Comparison of ENCODE assay signal across 28 cellular contexts in genomic region chr4:140268441-140268840, GRCh38.
"Had no signal": no experiment of that assay in that cellular context is flagged by ENCODE, and none has a peak within 500 bp of the region (broad histone marks: within the 10 kb centered on the region; RNA-seq: fewer than 3 reads in every experiment).

No MANE protein-coding gene starts in this region.

- H3K36me3 ChIP-seq: cardiac muscle cell, left lung, lower lobe of right lung, stomach, suprapubic skin, tibial artery had no signal

- DNase-seq: activated CD4-positive, alpha-beta T cell treated with anti-CD3 and anti-CD28 coated beads for 4 hours; activated CD4-positive, alpha-beta T cell treated with anti-CD3 and anti-CD28 coated beads, Interleukin-2, amount 50 U/mL, for 4 hours; activated naive CD4-positive, alpha-beta T cell; activated T-cell treated with anti-CD3 and anti-CD28 coated beads for 4 hours; activated T-cell treated with anti-CD3 and anti-CD28 coated beads, Interleukin-2, amount 50 U/mL, for 72 hours; cerebellar nuclear complex; effector memory CD8-positive, alpha-beta T cell; left lung; lower lobe of right lung; stimulated activated CD4-positive, alpha-beta T cell treated with anti-CD3 and anti-CD28 coated beads, Interleukin-1b, Interleukin-23, amount 100 ng/mL, for 48 hours; stimulated activated CD4-positive, alpha-beta T cell treated with anti-CD3 and anti-CD28 coated beads, Interleukin-4, amount 100 ng/mL, for 4 hours; stimulated activated CD8-positive, alpha-beta memory T cell treated with anti-CD3 and anti-CD28 coated beads, Interleukin-4, amount 100 ng/mL, for 48 hours; stomach; SW 1271; T-helper 9 cell; tibial artery had no signal

- H3K27me3 ChIP-seq: cardiac muscle cell, left lung, stomach, suprapubic skin, tibial artery had no signal

- H3K4me1 ChIP-seq: left lung, lower lobe of right lung, suprapubic skin, tibial artery had no signal

- H3K4me3 ChIP-seq: cardiac muscle cell, coronary artery, left lung, lower lobe of right lung, skin epidermis, stomach, suprapubic skin, tibial artery had no signal

- H3K27ac ChIP-seq: cardiac muscle cell, coronary artery, left lung, lower lobe of right lung, skin epidermis, stomach, suprapubic skin, tibial artery, VCaP had no signal

- H3K9me3 ChIP-seq: left lung, lower lobe of right lung, stomach, suprapubic skin, tibial artery had no signal

- ATAC-seq: activated naive CD4-positive, alpha-beta T cell treated with anti-CD3 and anti-CD28 coated beads, Interleukin-2, amount 50 U/mL, for 72 hours; activated T-cell treated with anti-CD3 and anti-CD28 coated beads, Interleukin-2, amount 50 U/mL, for 72 hours; effector memory CD8-positive, alpha-beta T cell; left lung; lower lobe of right lung; natural killer cell treated with Interleukin-12 subunit alpha and Interleukin-12 subunit beta and Interleukin-15 and Interleukin-18, amount 100 ng/mL, for 72 hours; sciatic nerve; stimulated activated memory B cell treated with anti-CD40 and anti-IgM and Interleukin-4, amounts not matched to agents 10 μg/mL and 1 μg/mL and 100 μg/mL, for 72 hours had no signal

- FAIRE-seq: frontal cortex, islet of Langerhans, TTC549 had no signal
